Comparison of ENCODE assay signal across 10 cellular contexts in genomic region chr15:58951388-58952060, GRCh38. TPM values are rescaled to one million over a fixed set of nuclear protein-coding genes. Genes with fewer than 3 reads are reported as not detected.
DNase-seq lines count a peak whose midpoint lies in the region; ATAC-seq and TF ChIP-seq lines count a peak whose summit lies in the region.
"Had no signal": no experiment of that assay in that cellular context is flagged by ENCODE, and none has a peak within 500 bp of the region (broad histone marks: within the 10 kb centered on the region; RNA-seq: fewer than 3 reads in every experiment).

No MANE protein-coding gene starts in this region.

- H3K4me1 Mint-ChIP-seq in activated naive CD8-positive, alpha-beta T cell treated with anti-CD3 and anti-CD28 coated beads for 36 hours, result peaks cover 7% of the 10 kb centered on the region
- H3K4me1 Mint-ChIP-seq: naive B cell had no signal

- H3K27ac Mint-ChIP-seq in activated naive CD8-positive, alpha-beta T cell treated with anti-CD3 and anti-CD28 coated beads for 36 hours, result no peak overlapping the region

- H3K4me3 ChIP-seq in brain microvascular endothelial cell (ENCODE audit: low read depth, low read length) (no peak overlapping the region), muscle layer of duodenum (ENCODE audit: low read depth in 1 of 2, low read length in 2 of 2) (no peak overlapping the region)

- no peaks in the 10 kb centered on the region for H3K4me1 ChIP-seq in muscle layer of duodenum (ENCODE audit: control insufficient read depth in 1 of 2, insufficient read depth in 2 of 2, low read length in 2 of 2)

- no peak for TF ChIP-seq CTCF in C4-2B (conservative IDR thresholded peaks at IDR 0.05)
- no peak for TF ChIP-seq CTCF in brain microvascular endothelial cell (IDR thresholded peaks at IDR 0.05; ENCODE audit: low read depth, low read length, missing control alignments)

- H3K9me3 ChIP-seq in muscle layer of duodenum (ENCODE audit: control insufficient read depth in 1 of 2, low read length in 2 of 2), result no peaks in the 10 kb centered on the region

- no peaks in the 10 kb centered on the region for H3K27me3 Mint-ChIP-seq in activated naive CD8-positive, alpha-beta T cell treated with anti-CD3 and anti-CD28 coated beads for 36 hours
- H3K27me3 Mint-ChIP-seq: naive B cell had no signal

- H3K36me3 ChIP-seq in brain microvascular endothelial cell (replicated peaks), result no peaks in the 10 kb centered on the region
- H3K36me3 ChIP-seq in muscle layer of duodenum (ENCODE audit: control insufficient read depth in 1 of 2, insufficient read depth in 2 of 2, low read length in 2 of 2), result no peaks in the 10 kb centered on the region

- DNase-seq in M059J (ENCODE audit: low read depth) (peak; percentile 38), brain microvascular endothelial cell (peak; percentile 31), T-helper 9 cell (no peak)
- DNase-seq in activated naive CD8-positive, alpha-beta T cell treated with anti-CD3 and anti-CD28 coated beads for 36 hours, result no peak
- DNase-seq: naive B cell, NCI-H1436 treated with DMSO at 0.1 percent for 48 hours had no signal

- H3K27me3 ChIP-seq in brain microvascular endothelial cell (replicated peaks) (no peaks in the 10 kb centered on the region), muscle layer of duodenum (ENCODE audit: low read depth, low read length) (no peaks in the 10 kb centered on the region)

- ATAC-seq in HG03025 (IDR thresholded peaks at IDR 0.05; ENCODE audit: low FRiP score, unreplicated experiment) (no peak), HG02678 (IDR thresholded peaks at IDR 0.05; ENCODE audit: unreplicated experiment) (no peak)

- no peaks in the 10 kb centered on the region for H3K36me3 Mint-ChIP-seq in activated naive CD8-positive, alpha-beta T cell treated with anti-CD3 and anti-CD28 coated beads for 36 hours
- H3K36me3 Mint-ChIP-seq: naive B cell had no signal

- H3K27ac ChIP-seq in C4-2B (peak overlapping the region; percentile 86; the same call in 1 of the 2 replicates), brain microvascular endothelial cell (no peak overlapping the region), muscle layer of duodenum (ENCODE audit: low read length) (peak overlapping the region; percentile 11)

- in situ Hi-C loops in brain microvascular endothelial cell (cut with HindIII; ENCODE audit: low pct_ligation_motif_present, low sequenced_read_pairs), result no loop called here

- H3K4me3 Mint-ChIP-seq in activated naive CD8-positive, alpha-beta T cell treated with anti-CD3 and anti-CD28 coated beads for 36 hours, result no peak overlapping the region
- H3K4me3 Mint-ChIP-seq: naive B cell had no signal

- H3K9me3 Mint-ChIP-seq in activated naive CD8-positive, alpha-beta T cell treated with anti-CD3 and anti-CD28 coated beads for 36 hours, result no peaks in the 10 kb centered on the region
- H3K9me3 Mint-ChIP-seq: naive B cell had no signal

RNA-seq across cellular contexts. Expression of gene SLTM, which starts 18.0 kb away (rescaled TPM):
- 26.0 and 35.1 TPM in 2 replicates for total RNA-seq in M059J (2014; rRNA removed; shearing (Covaris generic))
- total RNA-seq in activated naive CD8-positive, alpha-beta T cell treated with anti-CD3 and anti-CD28 coated beads for 36 hours, result 100 to 1,000 TPM in 1 of 2 experiments, 10 to 100 TPM in 1; 93.1 to 103 TPM

RNA-seq across cellular contexts. Expression of gene RNF111, which starts 35.9 kb away (rescaled TPM):
- 16.7 and 20.9 TPM in 2 replicates for total RNA-seq in M059J (2014; rRNA removed; shearing (Covaris generic))
- total RNA-seq in activated naive CD8-positive, alpha-beta T cell treated with anti-CD3 and anti-CD28 coated beads for 36 hours, result 10 to 100 TPM; 19.9 to 23.1 TPM

Comparison
In these comparisons a context has a peak if more than half of its experiments do, and no peak if none do; other contexts are left out.
1. DNase-seq: peak in M059J (single experiment) and brain microvascular endothelial cell (single experiment); none in T-helper 9 cell (single experiment) and activated naive CD8-positive, alpha-beta T cell treated with anti-CD3 and anti-CD28 coated beads for 36 hours (single experiment).